15 cellular contexts compared by ENCODE assay signal in the genomic region with DNA sequence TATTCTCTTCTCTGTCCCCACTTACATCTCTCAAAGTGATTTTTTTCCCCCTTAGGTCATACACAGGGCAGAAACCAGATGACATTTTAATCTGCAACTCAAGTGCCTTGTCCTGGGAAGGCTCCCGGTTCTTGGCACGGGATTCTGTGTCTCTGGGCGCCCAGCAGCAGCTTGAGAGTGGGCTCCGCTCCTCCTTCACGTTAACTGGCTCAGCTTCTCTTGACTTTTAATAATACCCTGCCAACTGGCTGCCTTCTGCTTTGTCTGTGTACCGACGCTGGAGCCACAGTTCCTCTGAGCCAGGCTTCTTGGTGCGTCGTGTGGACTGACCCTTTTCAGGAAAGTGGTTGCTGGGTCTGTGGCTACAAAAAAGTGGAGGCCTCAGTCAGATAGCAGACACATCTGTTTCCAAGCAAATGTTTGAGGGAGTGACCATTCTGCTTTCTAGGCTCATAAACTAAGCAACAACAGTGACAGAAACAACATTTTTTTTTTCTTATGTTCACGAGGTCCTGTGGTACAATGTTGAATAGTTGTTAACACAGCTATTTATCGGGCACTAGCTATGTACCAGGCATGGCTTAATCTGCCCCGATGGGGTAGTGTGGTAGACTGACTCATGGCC.
DNase-seq lines count a peak whose midpoint lies in the region; ATAC-seq and TF ChIP-seq lines count a peak whose summit lies in the region.
"Had no signal": no experiment of that assay in that cellular context is flagged by ENCODE, and none has a peak within 500 bp of the region (broad histone marks: within the 10 kb centered on the region; RNA-seq: fewer than 3 reads in every experiment).

No MANE protein-coding gene starts in this region.

- DNase-seq in DMS 273 treated with DMSO at 0.1 percent for 48 hours (lab: John Stamatoyannopoulos, UW) (peak; percentile 11), NCI-H2227 (lab: John Stamatoyannopoulos, UW; ENCODE audit: unreplicated experiment) (peak; percentile 46), glutamatergic neuron (no peak), mesenteric fat pad (ENCODE audit: low spot score) (no peak), NCI-H82 treated with DMSO at 0.1 percent for 48 hours (lab: John Stamatoyannopoulos, UW; ENCODE audit: unreplicated experiment) (no peak), H4 (ENCODE audit: low spot score) (no peak)
- DNase-seq: activated CD4-positive, CD25-positive, alpha-beta regulatory T cell; activated T-cell treated with anti-CD3 and anti-CD28 coated beads for 4 hours; effector CD4-positive, alpha-beta T cell; MV-4-11; stimulated activated CD4-positive, alpha-beta T cell treated with anti-CD3 and anti-CD28 coated beads, Interleukin-4, amount 100 ng/mL, for 24 hours; stimulated activated naive CD4-positive, alpha-beta T cell treated with Interleukin-2 at 50 U/mL for 16 hours had no signal

- TF ChIP-seq CTCF in glutamatergic neuron (IDR thresholded peaks at IDR 0.05; ENCODE audit: partially characterized antibody, unreplicated experiment) (no peak), nephron (IDR thresholded peaks at IDR 0.05; ENCODE audit: unreplicated experiment in 3 of 3) (no peak)

- peaks cover 10% of the 10 kb centered on the region for H3K9me3 Mint-ChIP-seq in glutamatergic neuron (ENCODE audit: unreplicated experiment)
- no peaks in the 10 kb centered on the region for H3K9me3 Mint-ChIP-seq in nephron

- H3K27ac Mint-ChIP-seq in glutamatergic neuron (ENCODE audit: unreplicated experiment) (peak overlapping the region; percentile 24), nephron (peak overlapping the region; percentile 38 to 61 (median 60))

- H3K27me3 Mint-ChIP-seq in glutamatergic neuron (ENCODE audit: unreplicated experiment) (no peaks in the 10 kb centered on the region), nephron (ENCODE audit: low read depth) (peaks cover 60% of the 10 kb centered on the region)

- H3K4me3 Mint-ChIP-seq in glutamatergic neuron (ENCODE audit: unreplicated experiment) (no peak overlapping the region), nephron (peak overlapping the region in 1 of 3 experiments; percentile 24)

- H3K4me1 Mint-ChIP-seq in glutamatergic neuron (ENCODE audit: low read depth, unreplicated experiment) (peaks cover 4% of the 10 kb centered on the region), nephron (peaks cover 22% of the 10 kb centered on the region)

- no peaks in the 10 kb centered on the region for H3K36me3 Mint-ChIP-seq in glutamatergic neuron (ENCODE audit: unreplicated experiment)
- no peaks in the 10 kb centered on the region for H3K36me3 Mint-ChIP-seq in nephron (ENCODE audit: low read depth)

- no peak for ATAC-seq in HG03520 (IDR thresholded peaks at IDR 0.05; ENCODE audit: unreplicated experiment)
- ATAC-seq: HCT116 had no signal

Comparison
In these comparisons a context has a peak if more than half of its experiments do, and no peak if none do; other contexts are left out.
1. DNase-seq: peak in DMS 273 treated with DMSO at 0.1 percent for 48 hours (single experiment) and NCI-H2227 (single experiment); none in glutamatergic neuron (single experiment), mesenteric fat pad (single experiment), NCI-H82 treated with DMSO at 0.1 percent for 48 hours (single experiment) and H4 (single experiment).